Comparison of ENCODE assay signal across 23 cellular contexts in genomic region chr19:42657551-42657950, GRCh38.
DNase-seq lines count a peak whose midpoint lies in the region; ATAC-seq and TF ChIP-seq lines count a peak whose summit lies in the region.
"Had no signal": no experiment of that assay in that cellular context is flagged by ENCODE, and none has a peak within 500 bp of the region (broad histone marks: within the 10 kb centered on the region; RNA-seq: fewer than 3 reads in every experiment).

No MANE protein-coding gene starts in this region.

- no peak overlapping the region for H2AFZ ChIP-seq in hepatocyte
- H2AFZ ChIP-seq: parathyroid adenoma had no signal

- H3K9me3 ChIP-seq in tibial nerve = peaks cover 0 to 10% (median 0%) of the 10 kb centered on the region in 4 donors
- no peaks in the 10 kb centered on the region for H3K9me3 ChIP-seq in hepatocyte (ENCODE audit: low read depth)
- H3K9me3 ChIP-seq: ascending aorta, upper lobe of left lung had no signal

- no peaks in the 10 kb centered on the region for H4K20me1 ChIP-seq in hepatocyte (ENCODE audit: insufficient read depth, poor library complexity, severe bottlenecking)

- H3K36me3 Mint-ChIP-seq in activated naive CD4-positive, alpha-beta T cell treated with anti-CD3 and anti-CD28 coated beads, Interleukin-2, amount 50 U/mL, for 72 hours = no peaks in the 10 kb centered on the region
- no peaks in the 10 kb centered on the region for H3K36me3 Mint-ChIP-seq in activated naive CD4-positive, alpha-beta T cell treated with anti-CD3 and anti-CD28 coated beads, Interleukin-2, amount 10 ng/mL, durations not matched to agents 7 days and 5 days
- H3K36me3 Mint-ChIP-seq: CD4-positive, CD25-positive, alpha-beta regulatory T cell; natural killer cell had no signal

- no peaks in the 10 kb centered on the region for H3K79me2 ChIP-seq in hepatocyte
- H3K79me2 ChIP-seq: parathyroid adenoma had no signal

- H3K27me3 ChIP-seq in tibial nerve (no peaks in the 10 kb centered on the region), hepatocyte (no peaks in the 10 kb centered on the region)
- H3K27me3 ChIP-seq: ascending aorta, upper lobe of left lung had no signal

- no peaks in the 10 kb centered on the region for H3K9me2 ChIP-seq in hepatocyte (replicated peaks; ENCODE audit: insufficient read depth)

- no peaks in the 10 kb centered on the region for H3K4me1 ChIP-seq in tibial nerve
- H3K4me1 ChIP-seq in hepatocyte (ENCODE audit: insufficient read depth) = no peaks in the 10 kb centered on the region
- H3K4me1 ChIP-seq: ascending aorta, upper lobe of left lung had no signal

- H3K4me3 ChIP-seq in fibroblast of pulmonary artery (replicated peaks; ENCODE audit: low read depth, low read length) (no peak overlapping the region), tibial nerve (no peak overlapping the region), hepatocyte (no peak overlapping the region)
- H3K4me3 ChIP-seq: ascending aorta, stomach, upper lobe of left lung had no signal

- H3K27ac ChIP-seq in tibial nerve (no peak overlapping the region), hepatocyte (no peak overlapping the region)
- H3K27ac ChIP-seq: ascending aorta, KMS-11, parathyroid adenoma, stomach, upper lobe of left lung had no signal

- ATAC-seq in activated naive CD4-positive, alpha-beta T cell treated with anti-CD3 and anti-CD28 coated beads, Interleukin-2, amount 50 U/mL, for 72 hours = peak; percentile 74 to 75
- ATAC-seq in GM18519 (IDR thresholded peaks at IDR 0.05; ENCODE audit: low FRiP score, unreplicated experiment) = no peak
- ATAC-seq: natural killer cell, T-cell had no signal

- peaks cover 7% of the 10 kb centered on the region for H3K27me3 Mint-ChIP-seq in activated naive CD4-positive, alpha-beta T cell treated with anti-CD3 and anti-CD28 coated beads, Interleukin-2, amount 10 ng/mL, durations not matched to agents 7 days and 5 days

- H3K36me3 ChIP-seq in tibial nerve = no peaks in the 10 kb centered on the region
- no peaks in the 10 kb centered on the region for H3K36me3 ChIP-seq in hepatocyte (replicated peaks; ENCODE audit: insufficient read depth, low read depth)
- H3K36me3 ChIP-seq: ascending aorta, stomach, upper lobe of left lung had no signal

- CTCF ChIA-PET in activated naive CD4-positive, alpha-beta T cell treated with anti-CD3 and anti-CD28 coated beads, Interleukin-2, amount 10 ng/mL, durations not matched to agents 7 days and 5 days (lab: Charles Lee) = interaction anchor here (1.0 kb wide), 1 partner anchor 26 kb away, joined by 3 read pairs; no protein-coding TSS in a partner anchor

- no peak for TF ChIP-seq EP300 in tibial nerve (IDR thresholded peaks at IDR 0.05)

- peak overlapping the region in 1 of 2 donors; percentile 47 for H3K27ac Mint-ChIP-seq in activated naive CD4-positive, alpha-beta T cell treated with anti-CD3 and anti-CD28 coated beads, Interleukin-2, amount 50 U/mL, for 72 hours
- H3K27ac Mint-ChIP-seq in activated naive CD4-positive, alpha-beta T cell treated with anti-CD3 and anti-CD28 coated beads, Interleukin-2, amount 10 ng/mL, durations not matched to agents 7 days and 5 days = no peak overlapping the region
- H3K27ac Mint-ChIP-seq: activated naive CD4-positive, alpha-beta T cell treated with anti-CD3 and anti-CD28 coated beads for 36 hours; CD4-positive, CD25-positive, alpha-beta regulatory T cell; endodermal cell; natural killer cell; T-cell had no signal

- TF ChIP-seq CTCF in fibroblast of pulmonary artery (IDR thresholded peaks at IDR 0.05; ENCODE audit: low read length, missing control alignments) = no peak
- no peak for TF ChIP-seq CTCF in tibial nerve (IDR thresholded peaks at IDR 0.05)
- TF ChIP-seq CTCF in hepatocyte (IDR thresholded peaks at IDR 0.05; ENCODE audit: poor library complexity) = no peak

- WGBS in tibial nerve, 2 donors = 65 to 70% methylated on average over 1 of the region's 1 CpG
- WGBS in hepatocyte (ENCODE audit: low lambda C conversion rate, missing lambda C conversion rate) = 75% methylated on average over 1 of the region's 1 CpG

- TF ChIP-seq POLR2A in tibial nerve (IDR thresholded peaks at IDR 0.05) = no peak

- in situ Hi-C loops in KBM-7 (cut with MboI; ENCODE audit: low pct_unique_long_range_greater_than_20kb, low sequenced_read_pairs) = no loop called here

- no peak for DNase-seq in activated naive CD4-positive, alpha-beta T cell treated with anti-CD3 and anti-CD28 coated beads, Interleukin-2, amount 50 U/mL, for 72 hours (ENCODE audit: low spot score in 2 of 2)
- no peak for DNase-seq in activated naive CD4-positive, alpha-beta T cell treated with anti-CD3 and anti-CD28 coated beads, Interleukin-2, amount 10 ng/mL, durations not matched to agents 7 days and 5 days
- peak; percentile 33 for DNase-seq in RKO (ENCODE audit: low spot score)
- peak; percentile 18 for DNase-seq in fibroblast of pulmonary artery (ENCODE audit: low read depth)
- no peak for DNase-seq in tibial nerve (ENCODE audit: low spot score in 2 of 2)
- no peak for DNase-seq in KBM-7
- DNase-seq in hepatocyte (ENCODE audit: low spot score) = no peak
- DNase-seq: activated CD4-positive, alpha-beta T cell treated with anti-CD3 and anti-CD28 coated beads, Interleukin-2, amount 50 U/mL, for 4 hours; activated naive CD4-positive, alpha-beta T cell treated with anti-CD3 and anti-CD28 coated beads for 36 hours; CD4-positive, CD25-positive, alpha-beta regulatory T cell; DMS153; endodermal cell; natural killer cell; NCI-H1048; NCI-H524 treated with DMSO at 0.1 percent for 48 hours; stimulated activated CD4-positive, alpha-beta T cell treated with anti-CD3 and anti-CD28 coated beads, Interleukin-2, amount 100 ng/mL, for 24 hours; stomach; T-cell; upper lobe of left lung had no signal

- H3K4me3 Mint-ChIP-seq in activated naive CD4-positive, alpha-beta T cell treated with anti-CD3 and anti-CD28 coated beads, Interleukin-2, amount 10 ng/mL, durations not matched to agents 7 days and 5 days = no peak overlapping the region
- H3K4me3 Mint-ChIP-seq: activated naive CD4-positive, alpha-beta T cell treated with anti-CD3 and anti-CD28 coated beads for 36 hours; CD4-positive, CD25-positive, alpha-beta regulatory T cell; endodermal cell; natural killer cell; T-cell had no signal

- H3K4me2 ChIP-seq in hepatocyte = no peak overlapping the region
- H3K4me2 ChIP-seq: KMS-11 had no signal

- H3K9me3 Mint-ChIP-seq in activated naive CD4-positive, alpha-beta T cell treated with anti-CD3 and anti-CD28 coated beads, Interleukin-2, amount 50 U/mL, for 72 hours = peaks cover 5 to 9% of the 10 kb centered on the region in 2 donors
- H3K9me3 Mint-ChIP-seq in activated naive CD4-positive, alpha-beta T cell treated with anti-CD3 and anti-CD28 coated beads, Interleukin-2, amount 10 ng/mL, durations not matched to agents 7 days and 5 days = peaks cover 4% of the 10 kb centered on the region
- H3K9me3 Mint-ChIP-seq: natural killer cell had no signal

- H3K4me1 Mint-ChIP-seq in activated naive CD4-positive, alpha-beta T cell treated with anti-CD3 and anti-CD28 coated beads, Interleukin-2, amount 10 ng/mL, durations not matched to agents 7 days and 5 days = no peaks in the 10 kb centered on the region
- H3K4me1 Mint-ChIP-seq: CD4-positive, CD25-positive, alpha-beta regulatory T cell; endodermal cell; natural killer cell; T-cell had no signal

Comparison
In these comparisons a context has a peak if more than half of its experiments do, and no peak if none do; other contexts are left out.
1. DNase-seq: peak in RKO (single experiment) and fibroblast of pulmonary artery (single experiment); none in activated naive CD4-positive, alpha-beta T cell treated with anti-CD3 and anti-CD28 coated beads, Interleukin-2, amount 50 U/mL, for 72 hours (0 of 2), activated naive CD4-positive, alpha-beta T cell treated with anti-CD3 and anti-CD28 coated beads, Interleukin-2, amount 10 ng/mL, durations not matched to agents 7 days and 5 days (single experiment), tibial nerve (0 of 2), KBM-7 (single experiment) and hepatocyte (single experiment).